8 cellular contexts compared by ENCODE assay signal in genomic region chr7:142797342-142797798, GRCh38. TPM values are rescaled to one million over a fixed set of nuclear protein-coding genes. Genes with fewer than 3 reads are reported as not detected.
A peak's percentile ranks its signal among the peaks of the same experiment; 100 is the strongest.
DNase-seq lines count a peak whose midpoint lies in the region; ATAC-seq, FAIRE-seq and TF ChIP-seq lines count a peak whose summit lies in the region.
"Had no signal": no experiment of that assay in that cellular context is flagged by ENCODE, and none has a peak within 500 bp of the region (broad histone marks: within the 10 kb centered on the region; RNA-seq: fewer than 3 reads in every experiment).

No MANE protein-coding gene starts in this region.

- H3K27me3 ChIP-seq in bronchial epithelial cell (ENCODE audit: control insufficient read depth, insufficient read depth, low read length) (peaks cover 19% of the 10 kb centered on the region), muscle layer of duodenum (ENCODE audit: low read depth, low read length) (peaks cover 37% of the 10 kb centered on the region)

- peaks cover 0 to 14% of the 10 kb centered on the region in 2 donors for H3K4me1 ChIP-seq in muscle layer of duodenum (ENCODE audit: control insufficient read depth in 1 of 2, insufficient read depth in 2 of 2, low read length in 2 of 2)

- DNase-seq in bronchial epithelial cell (ENCODE audit: low read depth): no peak
- DNase-seq in CD1c-positive myeloid dendritic cell (ENCODE audit: extremely low spot score): no peak
- no peak for DNase-seq in activated CD4-positive, CD25-positive, alpha-beta regulatory T cell treated with anti-CD3 and anti-CD28 coated beads, Interleukin-2, amount 50 U/mL, for 72 hours
- DNase-seq in NCI-H524 (lab: John Stamatoyannopoulos, UW): no peak

- no peak for TF ChIP-seq CTCF in bronchial epithelial cell (IDR thresholded peaks at IDR 0.05; ENCODE audit: insufficient read depth, low read length, severe bottlenecking)

- no peaks in the 10 kb centered on the region for H3K9me3 ChIP-seq in muscle layer of duodenum (ENCODE audit: control insufficient read depth in 1 of 2, low read length in 2 of 2)

- H3K27ac ChIP-seq in muscle layer of duodenum (ENCODE audit: low read length): peak overlapping the region; percentile 34

- ATAC-seq in GM21367 (IDR thresholded peaks at IDR 0.05; ENCODE audit: unreplicated experiment) (peak; percentile 21), HG03342 (IDR thresholded peaks at IDR 0.05; ENCODE audit: unreplicated experiment) (peak; percentile 36)

- H3K36me3 ChIP-seq in bronchial epithelial cell (ENCODE audit: control insufficient read depth, insufficient read depth, low read length) (no peaks in the 10 kb centered on the region), muscle layer of duodenum (ENCODE audit: control insufficient read depth in 1 of 2, insufficient read depth in 2 of 2, low read length in 2 of 2) (no peaks in the 10 kb centered on the region)

- FAIRE-seq in bronchial epithelial cell (lab: Jason Lieb, UNC): no peak

- peak overlapping the region; percentile 11 for H3K4me3 ChIP-seq in bronchial epithelial cell (ENCODE audit: low read depth, low read length)
- peak overlapping the region; percentile 52 to 59 for H3K4me3 ChIP-seq in muscle layer of duodenum (ENCODE audit: low read depth in 1 of 2, low read length in 2 of 2)

RNA-seq across cellular contexts. Expression of gene PRSS2, which starts 26.6 kb away (rescaled TPM):
- total RNA-seq in bronchial epithelial cell: not detected in 2 replicates
- total RNA-seq: T-helper 1 cell treated with Interleukin-12 subunit alpha and Interleukin-12 subunit beta and Interleukin-4 antibody, amounts not matched to agents 30 ng/mL and 1 ng/mL, for 36 hours had no signal

RNA-seq across cellular contexts. Expression of gene PRSS1, which starts 48.1 kb away (rescaled TPM):
- under 0.01 TPM in 1 of 2 replicates, not detected in the other for total RNA-seq in bronchial epithelial cell
- total RNA-seq: T-helper 1 cell treated with Interleukin-12 subunit alpha and Interleukin-12 subunit beta and Interleukin-4 antibody, amounts not matched to agents 30 ng/mL and 1 ng/mL, for 36 hours had no signal

RNA-seq across cellular contexts. Expression of gene EPHB6, which starts 57.5 kb away (rescaled TPM):
- total RNA-seq in bronchial epithelial cell: under 0.01 and 0.77 TPM in 2 replicates
